In the genomic region with DNA sequence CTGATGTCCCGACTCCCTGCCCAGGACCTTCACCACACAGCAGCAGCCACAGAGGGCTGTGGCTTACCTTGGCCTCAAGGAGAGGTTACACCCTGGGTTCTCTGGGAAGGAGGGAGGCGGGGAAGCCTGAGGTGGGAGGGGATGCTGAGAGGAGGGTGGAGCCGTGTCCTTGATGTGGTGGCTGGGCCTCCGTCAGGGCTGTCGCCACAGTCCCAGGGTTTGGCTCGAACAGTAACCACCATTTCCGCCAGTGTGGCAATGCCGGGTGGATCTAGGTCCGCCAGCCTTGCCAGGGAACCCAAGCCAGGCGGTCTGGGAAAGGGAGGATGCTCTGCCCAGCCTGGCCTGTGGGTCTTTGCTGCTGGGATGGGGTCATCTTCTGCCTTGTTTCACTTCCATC, we compare ENCODE assay signal across 1 cellular context.
A peak's percentile ranks its signal among the peaks of the same experiment; 100 is the strongest.
TF ChIP-seq lines count a peak whose summit lies in the region.

No MANE protein-coding gene starts in this region.

TF ChIP-seq in K562, 482 proteins besides CTCF, POLR2A, EP300 and RAD21:
- TF ChIP-seq BRF1 (IDR thresholded peaks at IDR 0.05; ENCODE audit: borderline replicate concordance, extremely low read depth, insufficient read length) (no peak), ATF2 (CRISPR knock-in tag; IDR thresholded peaks at IDR 0.05) (0 out of 2 replicates have a peak, but pooled peaks have one; percentile 21)
TF ChIP-seq in K562: peak in this region for 1.
